ENCODE assay signal across 8 cellular contexts in the genomic region with DNA sequence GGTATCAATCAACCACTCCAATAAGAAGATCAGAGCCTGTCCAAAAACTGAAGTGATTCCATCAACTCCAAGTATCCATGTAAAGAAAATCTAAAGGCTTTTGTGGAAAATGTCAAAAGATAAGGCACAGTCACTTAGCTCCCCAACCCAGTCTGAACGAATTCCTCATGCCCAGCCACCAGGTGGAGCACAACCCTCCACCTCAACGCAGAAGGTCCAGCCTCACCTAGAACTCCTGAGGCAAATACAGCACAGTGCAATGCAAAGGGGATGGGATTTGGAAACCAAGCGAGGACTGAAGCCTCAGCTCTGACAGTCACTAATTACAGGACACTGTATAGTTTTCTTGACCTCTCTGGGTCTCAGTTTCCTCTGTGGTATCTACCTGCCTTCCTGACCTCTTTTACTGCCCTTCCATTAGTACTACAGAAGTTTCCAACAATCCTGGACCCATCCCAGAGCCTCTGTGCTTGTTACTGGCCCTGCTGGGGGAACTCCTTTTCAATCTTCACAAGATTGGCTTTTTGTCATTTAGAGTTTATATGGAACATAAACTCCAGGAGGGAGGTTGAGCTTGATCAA. TPM values are rescaled to one million over a fixed set of nuclear protein-coding genes. Genes with fewer than 3 reads are reported as not detected.
DNase-seq lines count a peak whose midpoint lies in the region; ATAC-seq and TF ChIP-seq lines count a peak whose summit lies in the region.

No MANE protein-coding gene starts in this region.

- H3K9me3 ChIP-seq in right atrium auricular region, result no peaks in the 10 kb centered on the region

- ATAC-seq in Right ventricle myocardium superior (ENCODE audit: poor library complexity) (no peak), foreskin keratinocyte (peak; percentile 60)

- DNase-seq in right atrium auricular region (ENCODE audit: low spot score) (no peak), Right ventricle myocardium superior (no peak), NCI-H748 (lab: John Stamatoyannopoulos, UW; ENCODE audit: unreplicated experiment) (peak; percentile 52), activated T-cell treated with anti-CD3 and anti-CD28 coated beads for 24 hours (ENCODE audit: low read depth) (peak; percentile 30), foreskin keratinocyte (peak; percentile 11 to 29), pons (ENCODE audit: low spot score) (no peak), OCI-M2 (lab: John Stamatoyannopoulos, UW; ENCODE audit: unreplicated experiment) (no peak)
- DNase-seq in stimulated activated CD4-positive, alpha-beta T cell treated with anti-CD3 and anti-CD28 coated beads, Interleukin-2, amount 100 ng/mL, for 24 hours, result peak; percentile 59

- intact Hi-C loops in Right ventricle myocardium superior (cut with DNase I), result no loop called here

- H3K27ac ChIP-seq in right atrium auricular region (no peak overlapping the region), foreskin keratinocyte (no peak overlapping the region)

- no peak overlapping the region for H3K4me3 ChIP-seq in right atrium auricular region

- peaks cover 24% of the 10 kb centered on the region for H3K36me3 ChIP-seq in right atrium auricular region

- H3K4me1 ChIP-seq in right atrium auricular region (peaks cover 0 to 22% of the 10 kb centered on the region in 2 donors), foreskin keratinocyte (no peaks in the 10 kb centered on the region)

- TF ChIP-seq CTCF in right atrium auricular region (IDR thresholded peaks at IDR 0.05) (peak; percentile 25 to 56), foreskin keratinocyte (conservative IDR thresholded peaks at IDR 0.05) (peak; percentile 75)

- no peaks in the 10 kb centered on the region for H3K27me3 ChIP-seq in right atrium auricular region
- no peaks in the 10 kb centered on the region for H3K27me3 ChIP-seq in foreskin keratinocyte

RNA-seq across cellular contexts. Expression of a gene that starts 2.0 kb away (rescaled TPM):
- 10 to 100 TPM; 15.2 to 21.4 TPM for total RNA-seq in right atrium auricular region
- 13.8 TPM for total RNA-seq in Right ventricle myocardium superior
- total RNA-seq in foreskin keratinocyte, result 23.6 and 25.3 TPM in 2 replicates
- 11.2 and 12.8 TPM in 2 replicates for polyA plus RNA-seq in foreskin keratinocyte

RNA-seq across cellular contexts. Expression of a gene that starts 43.0 kb away (rescaled TPM):
- 10 to 100 TPM; 23.4 to 26.1 TPM for total RNA-seq in right atrium auricular region
- total RNA-seq in Right ventricle myocardium superior, result 14.8 TPM
- 30.9 and 38.5 TPM in 2 replicates for total RNA-seq in foreskin keratinocyte
- polyA plus RNA-seq in foreskin keratinocyte, result 52.8 and 66.2 TPM in 2 replicates

RNA-seq across cellular contexts. Expression of a gene that starts 48.8 kb away (rescaled TPM):
- total RNA-seq in right atrium auricular region, result 1 to 10 TPM; 3.0 to 3.2 TPM
- total RNA-seq in Right ventricle myocardium superior, result 4.0 TPM
- total RNA-seq in foreskin keratinocyte, result 2.3 and 2.4 TPM in 2 replicates
- 1.6 and 1.8 TPM in 2 replicates for polyA plus RNA-seq in foreskin keratinocyte

Comparison
In these comparisons a context has a peak if more than half of its experiments do, and no peak if none do; other contexts are left out.
1. DNase-seq: peak in NCI-H748 (single experiment), activated T-cell treated with anti-CD3 and anti-CD28 coated beads for 24 hours (single experiment), foreskin keratinocyte (2 of 2) and stimulated activated CD4-positive, alpha-beta T cell treated with anti-CD3 and anti-CD28 coated beads, Interleukin-2, amount 100 ng/mL, for 24 hours (2 of 2); none in right atrium auricular region (single experiment), Right ventricle myocardium superior (single experiment), pons (single experiment) and OCI-M2 (single experiment).